Comparison of ENCODE assay signal across 19 cellular contexts in the genomic region with DNA sequence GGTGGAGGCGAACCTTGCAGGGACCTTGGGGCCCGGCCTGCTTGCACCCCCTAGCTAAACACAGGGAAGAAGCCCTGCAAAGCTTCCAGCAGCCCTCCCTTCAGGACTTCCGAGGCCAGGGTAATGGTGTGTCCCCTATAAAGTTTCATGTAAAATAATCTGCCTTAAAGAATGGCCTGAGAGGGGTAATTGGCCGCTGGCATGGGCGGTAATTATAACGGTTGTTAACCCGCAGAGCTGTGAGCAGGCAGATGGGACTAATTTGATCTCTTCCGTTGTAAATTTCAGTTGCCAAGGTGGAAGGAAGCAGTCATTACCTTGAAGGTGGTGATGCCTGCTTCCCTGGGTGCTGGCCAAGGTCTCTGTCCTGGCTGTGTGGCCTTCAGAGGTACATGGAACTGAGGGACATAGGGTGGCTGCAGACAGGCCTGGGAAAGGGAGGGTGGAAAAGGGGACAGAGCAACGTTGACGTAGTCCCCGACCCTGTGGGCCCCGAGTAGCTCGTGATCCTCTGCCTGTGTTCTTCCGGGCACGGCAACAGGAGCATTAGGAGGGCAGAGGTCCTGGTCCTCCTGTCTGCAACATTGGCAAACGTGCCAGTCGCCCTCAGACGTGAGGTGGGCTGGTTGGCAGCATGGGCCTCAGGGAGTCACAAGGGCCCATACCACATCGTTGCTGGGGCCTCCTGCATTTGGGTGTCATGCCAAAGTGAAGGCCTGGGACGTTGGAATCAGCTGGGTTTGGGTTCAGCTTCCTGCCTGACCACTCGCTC.
"Had no signal": no experiment of that assay in that cellular context is flagged by ENCODE, and none has a peak within 500 bp of the region (broad histone marks: within the 10 kb centered on the region; RNA-seq: fewer than 3 reads in every experiment).

No MANE protein-coding gene starts in this region.

- ATAC-seq: activated CD8-positive, alpha-beta memory T cell treated with anti-CD3 and anti-CD28 coated beads, Interleukin-2, amount 10 ng/mL, durations not matched to agents 7 days and 5 days; left cardiac atrium; pancreas; SK-N-SH treated with all-trans-retinoic acid at 6 μM for 48 hours had no signal

- DNase-seq: activated CD4-positive, alpha-beta T cell treated with anti-CD3 and anti-CD28 coated beads, Interleukin-2, amount 50 U/mL, for 48 hours; activated CD4-positive, CD25-positive, alpha-beta regulatory T cell treated with anti-CD3 and anti-CD28 coated beads, Interleukin-2, amount 50 U/mL, for 72 hours; activated CD8-positive, alpha-beta memory T cell treated with anti-CD3 and anti-CD28 coated beads, Interleukin-2, amount 10 ng/mL, durations not matched to agents 7 days and 5 days; activated naive CD4-positive, alpha-beta T cell treated with anti-CD3 and anti-CD28 coated beads, Interleukin-2, amount 50 U/mL, for 16 hours; activated T-cell treated with anti-CD3 and anti-CD28 coated beads, Interleukin-2, amount 50 U/mL, for 1 hour; dermis blood vessel endothelial cell; endodermal cell; immature natural killer cell; left cardiac atrium; stimulated activated CD4-positive, alpha-beta T cell treated with anti-CD3 and anti-CD28 coated beads, Interleukin-4, amount 100 ng/mL, for 24 hours; stimulated activated naive CD4-positive, alpha-beta T cell treated with Interleukin-2 at 50 U/mL for 16 hours; T-helper 1 cell; T1000 had no signal

- H3K27me3 Mint-ChIP-seq: activated CD8-positive, alpha-beta memory T cell treated with anti-CD3 and anti-CD28 coated beads, Interleukin-2, amount 10 ng/mL, durations not matched to agents 7 days and 5 days; type B pancreatic cell had no signal

- H3K36me3 Mint-ChIP-seq: activated CD8-positive, alpha-beta memory T cell treated with anti-CD3 and anti-CD28 coated beads, Interleukin-2, amount 10 ng/mL, durations not matched to agents 7 days and 5 days; type B pancreatic cell had no signal

- H3K4me3 ChIP-seq: pancreas had no signal

- H3K9me3 ChIP-seq: pancreas had no signal

- H3K36me3 ChIP-seq: pancreas had no signal

- H3K4me1 Mint-ChIP-seq: activated CD8-positive, alpha-beta memory T cell treated with anti-CD3 and anti-CD28 coated beads, Interleukin-2, amount 10 ng/mL, durations not matched to agents 7 days and 5 days; endodermal cell; immature natural killer cell; neural crest cell had no signal

- H3K4me1 ChIP-seq: pancreas had no signal

- FAIRE-seq: frontal cortex, pancreas had no signal

- H3K27ac Mint-ChIP-seq: activated CD8-positive, alpha-beta memory T cell treated with anti-CD3 and anti-CD28 coated beads, Interleukin-2, amount 10 ng/mL, durations not matched to agents 7 days and 5 days; activated T-helper 2 cell treated with anti-CD3 and anti-CD28 coated beads, Interferon-gamma antibody, Interleukin-2, Interleukin-4, amounts not matched to agents 10 μg/mL and 5 μg/mL and 100 μg/mL, durations not matched to agents 14 hours and 24 hours and 36 hours; endodermal cell; immature natural killer cell; type B pancreatic cell had no signal

- H3K27ac ChIP-seq: pancreas had no signal

- H3K27me3 ChIP-seq: pancreas had no signal

- H3K4me3 Mint-ChIP-seq: activated CD8-positive, alpha-beta memory T cell treated with anti-CD3 and anti-CD28 coated beads, Interleukin-2, amount 10 ng/mL, durations not matched to agents 7 days and 5 days; endodermal cell; immature natural killer cell; neural crest cell; type B pancreatic cell had no signal
